20 cellular contexts compared by ENCODE assay signal in the genomic region with DNA sequence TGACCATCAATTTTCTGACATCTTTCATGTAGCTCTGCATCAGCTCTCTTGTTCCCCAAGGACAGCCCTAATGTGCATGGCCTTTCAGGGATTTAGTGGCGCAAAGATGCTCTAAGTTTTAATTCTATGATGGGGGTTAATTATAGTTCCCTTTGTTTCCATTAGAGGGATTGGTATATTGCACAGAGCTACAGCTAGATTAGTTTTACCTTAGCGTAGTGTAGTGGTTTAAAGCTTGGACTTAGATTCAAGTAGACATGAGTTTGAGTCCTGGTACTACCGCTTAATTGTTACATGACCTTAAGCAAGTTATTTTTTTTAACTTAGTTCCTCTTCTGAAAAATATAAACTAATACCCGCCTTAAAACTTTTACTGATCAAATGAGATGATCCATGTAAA.
"Had no signal": no experiment of that assay in that cellular context is flagged by ENCODE, and none has a peak within 500 bp of the region (broad histone marks: within the 10 kb centered on the region; RNA-seq: fewer than 3 reads in every experiment).

No MANE protein-coding gene starts in this region.

- H3K9me3 ChIP-seq: tibial nerve, uterus had no signal

- H3K27ac ChIP-seq: tibial nerve, uterus had no signal

- H3K27me3 ChIP-seq: tibial nerve, uterus had no signal

- FAIRE-seq: TTC549 had no signal

- H3K9me3 Mint-ChIP-seq: activated CD8-positive, alpha-beta T cell treated with anti-CD3 and anti-CD28 coated beads for 36 hours; activated T-cell treated with anti-CD3 and anti-CD28 coated beads, Interleukin-2, amount 50 U/mL, for 4 hours; dendritic cell treated with granulocyte-macrophage colony-stimulating factor and Interleukin-4, amounts not matched to agents 40 ng/mL and 50 ng/mL, for 4 days; effector memory CD8-positive, alpha-beta T cell; natural killer cell; WTC11 had no signal

- H3K4me1 ChIP-seq: tibial nerve, uterus had no signal

- H3K4me3 ChIP-seq: tibial nerve, uterus had no signal

- H3K27ac Mint-ChIP-seq: activated CD8-positive, alpha-beta T cell treated with anti-CD3 and anti-CD28 coated beads for 36 hours; dendritic cell treated with granulocyte-macrophage colony-stimulating factor and Interleukin-4, amounts not matched to agents 40 ng/mL and 50 ng/mL, for 4 days; effector memory CD8-positive, alpha-beta T cell; natural killer cell; WTC11 had no signal

- DNase-seq: activated CD4-positive, alpha-beta T cell treated with anti-CD3 and anti-CD28 coated beads for 48 hours; activated CD8-positive, alpha-beta T cell treated with anti-CD3 and anti-CD28 coated beads for 36 hours; activated gamma-delta T cell treated with Interleukin-2 at 50 U/mL for 16 hours; activated T-cell treated with anti-CD3 and anti-CD28 coated beads, Interleukin-2, amount 50 U/mL, for 4 hours; amygdala; cerebellar nuclear complex; effector memory CD8-positive, alpha-beta T cell; islet precursor cell; natural killer cell; posterior cingulate gyrus; stimulated activated CD4-positive, alpha-beta T cell treated with anti-CD3 and anti-CD28 coated beads, Interleukin-15, amount 100 ng/mL, for 24 hours; stimulated activated CD4-positive, alpha-beta T cell treated with anti-CD3 and anti-CD28 coated beads, Interleukin-4, amount 100 ng/mL, for 24 hours; stimulated activated naive CD4-positive, alpha-beta T cell; uterus had no signal

- H3K27me3 Mint-ChIP-seq: activated naive CD8-positive, alpha-beta T cell; dendritic cell treated with granulocyte-macrophage colony-stimulating factor and Interleukin-4, amounts not matched to agents 40 ng/mL and 50 ng/mL, for 4 days; effector memory CD8-positive, alpha-beta T cell had no signal

- ATAC-seq: effector memory CD8-positive, alpha-beta T cell; left lobe of liver; natural killer cell; WTC11 had no signal

- H3K36me3 ChIP-seq: tibial nerve, uterus had no signal

- H3K36me3 Mint-ChIP-seq: activated naive CD8-positive, alpha-beta T cell; natural killer cell; WTC11 had no signal

- H3K4me3 Mint-ChIP-seq: activated CD8-positive, alpha-beta T cell treated with anti-CD3 and anti-CD28 coated beads for 36 hours; activated T-cell treated with anti-CD3 and anti-CD28 coated beads, Interleukin-2, amount 50 U/mL, for 4 hours; dendritic cell treated with granulocyte-macrophage colony-stimulating factor and Interleukin-4, amounts not matched to agents 40 ng/mL and 50 ng/mL, for 4 days; effector memory CD8-positive, alpha-beta T cell; natural killer cell; WTC11 had no signal
